Comparison of ENCODE assay signal across 8 cellular contexts in the genomic region with DNA sequence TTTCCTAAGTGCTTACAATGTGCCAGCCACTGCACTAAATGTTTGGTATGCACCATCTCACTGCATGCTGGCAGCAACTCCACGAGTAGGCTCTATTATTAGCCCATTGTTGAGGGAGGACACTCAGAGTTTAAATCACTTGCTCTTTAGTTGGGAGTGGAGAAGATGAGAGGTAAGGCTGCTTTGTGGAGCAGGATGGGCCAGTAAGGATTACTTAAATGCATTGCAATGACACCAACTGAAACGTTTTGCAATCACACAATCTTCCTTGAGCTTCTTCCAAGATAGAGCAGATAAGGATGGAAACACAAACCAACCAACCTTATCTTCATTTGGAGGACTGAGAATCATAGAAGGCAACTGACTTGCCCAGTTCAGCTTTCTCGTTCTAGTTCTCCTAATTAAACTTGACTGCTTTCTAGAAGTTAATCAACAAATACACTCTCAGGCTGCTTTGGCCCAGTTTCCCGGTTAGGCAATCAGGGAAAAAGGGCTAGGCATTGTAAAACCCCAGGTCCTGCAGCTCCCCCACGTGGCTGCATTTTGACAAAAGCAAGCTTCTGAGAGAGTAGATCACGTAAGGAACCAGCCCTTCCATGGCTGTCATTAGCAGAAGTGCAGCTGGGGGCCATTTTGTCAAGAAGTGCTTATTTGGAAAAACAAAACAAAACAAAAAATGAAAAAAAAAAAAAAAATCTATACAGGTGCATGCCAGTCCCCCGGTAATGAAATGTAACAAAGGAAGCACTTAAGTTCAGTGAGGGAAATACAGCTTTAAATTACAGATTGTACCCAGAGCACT.
DNase-seq lines count a peak whose midpoint lies in the region; ATAC-seq, FAIRE-seq and TF ChIP-seq lines count a peak whose summit lies in the region.

No MANE protein-coding gene starts in this region.

- in situ Hi-C loops in K562 (cut with MboI): loop anchor here (5.0 kb wide), 2 partner anchors 123 to 362 kb away; no protein-coding TSS in a partner anchor

- peak overlapping the region; percentile 87 for H2AFZ ChIP-seq in K562 (ENCODE audit: low read depth, low read length)

- H3K4me1 ChIP-seq in K562 (replicated peaks in 1 of 2; ENCODE audit: control insufficient read depth in 2 of 2, insufficient read depth in 2 of 2, low read length in 2 of 2) (peaks cover 0 to 56% of the 10 kb centered on the region in 2 experiments; a peak in 4 of 5 replicates), iPS-18a (ENCODE audit: control insufficient read depth, low read depth, low read length) (peaks cover 49% of the 10 kb centered on the region)

- H3K36me3 ChIP-seq in K562 (ENCODE audit: control insufficient read depth, insufficient read depth, low read length): no peaks in the 10 kb centered on the region; the same call in 2 of the 3 replicates
- no peaks in the 10 kb centered on the region for H3K36me3 ChIP-seq in iPS-18a (ENCODE audit: control insufficient read depth, low read depth, low read length)

- no peak for TF ChIP-seq EP300 in K562 (IDR thresholded peaks at IDR 0.05; ENCODE audit: low read length)

- WGBS in K562 (ENCODE audit: insufficient coverage, low coverage, missing lambda C conversion rate): 4% methylated on average over 7 of the region's 7 CpGs

- TF ChIP-seq RAD21 in K562 (CRISPR knock-in tag; conservative IDR thresholded peaks at IDR 0.05 in 1 of 2, IDR thresholded peaks at IDR 0.05 in 1 of 2): peak; percentile 94 to 96

- H3K9me1 ChIP-seq in K562 (ENCODE audit: control insufficient read depth, insufficient read depth, low read length): no peaks in the 10 kb centered on the region

- TF ChIP-seq POLR2A in NB4 (IDR thresholded peaks at IDR 0.05; ENCODE audit: extremely low read depth, insufficient read length): no peak
- no peak for TF ChIP-seq POLR2A in K562 (conservative IDR thresholded peaks at IDR 0.05)

- H3K4me3 ChIP-seq in HFF-Myc (replicated peaks; ENCODE audit: low read depth, low read length) (no peak overlapping the region), NB4 (ENCODE audit: low read depth, low read length) (no peak overlapping the region), K562 (no peak overlapping the region), iPS-18a (ENCODE audit: low read length) (peak overlapping the region; percentile 50), skin epidermis (no peak overlapping the region)

- ATAC-seq in K562: peak; percentile 87
- ATAC-seq in HG02840 (IDR thresholded peaks at IDR 0.05; ENCODE audit: low FRiP score, unreplicated experiment): no peak

- intact Hi-C loops in K562 (cut with micrococcal nuclease): loop anchor here (1.0 to 10.0 kb wide), 8 partner anchors 72 to 735 kb away; a partner anchor contains a TSS

- DNase-seq in GM10248 (ENCODE audit: extremely low spot score) (peak; percentile 70), HFF-Myc (ENCODE audit: extremely low read depth, low read depth) (peak; percentile 75), NB4 (ENCODE audit: low read depth) (peak; percentile 99), T1000 (lab: John Stamatoyannopoulos, UW) (peak; percentile 85), K562 (ENCODE audit: extremely low read depth in 1 of 4, low spot score in 3 of 4) (peak; percentile 80 to 95 (median 81))

- no TSS peak for BruUV-seq in K562 (replicated peaks; lab: Mats Ljungman, UMichigan)

- H3K4me2 ChIP-seq in K562 (ENCODE audit: insufficient read depth, low read length): no peak overlapping the region

- no peaks in the 10 kb centered on the region for H4K20me1 ChIP-seq in K562 (replicated peaks; ENCODE audit: control insufficient read depth, insufficient read depth, low read length)

- CTCF ChIA-PET in GM10248 (lab: Yijun Ruan, JAX): interaction anchor here (0.7 to 18.9 kb wide), 38 partner anchors 8 to 527 kb away, joined by 3 to 281 read pairs (median 4); no protein-coding TSS in a partner anchor
- CTCF ChIA-PET in K562 (lab: Yijun Ruan, JAX; ENCODE audit: low intra/inter-chr PET ratio): interaction anchor here (0.6 to 3.7 kb wide), 8 partner anchors 24 to 1812 kb away, joined by 3 to 32 read pairs (median 3); a partner anchor contains a TSS

- H3K27me3 ChIP-seq in K562 (ENCODE audit: control insufficient read depth in 2 of 2, insufficient read depth in 2 of 2, low read length in 2 of 2) (no peaks in the 10 kb centered on the region), iPS-18a (ENCODE audit: control insufficient read depth, insufficient read depth, low read length) (no peaks in the 10 kb centered on the region)

- peak; percentile 63 for TF ChIP-seq CTCF in GM10248 (IDR thresholded peaks at IDR 0.05; ENCODE audit: control extremely low read depth, extremely low read depth, low read depth, missing control alignments)
- peak; percentile 68 for TF ChIP-seq CTCF in HFF-Myc (IDR thresholded peaks at IDR 0.05; ENCODE audit: low read depth, low read length, missing control alignments)
- peak; percentile 80 for TF ChIP-seq CTCF in NB4 (IDR thresholded peaks at IDR 0.05; ENCODE audit: low read depth, low read length)
- TF ChIP-seq CTCF in K562 (IDR thresholded peaks at IDR 0.05 in 2 of 3, conservative IDR thresholded peaks at IDR 0.05 in 1 of 3; ENCODE audit: insufficient read depth in 2 of 3, low read depth in 1 of 3, low read length in 3 of 3): peak; percentile 87 to 91 (median 88)

- peak overlapping the region; percentile 33; the same call in 2 of the 3 replicates for H3K27ac ChIP-seq in K562 (ENCODE audit: extremely low read depth, low read depth, low read length)
- H3K27ac ChIP-seq in iPS-18a (ENCODE audit: low read length): peak overlapping the region; percentile 33
- peak overlapping the region in 20 of 21 experiments; percentile 37 to 78 (median 60) for H3K27ac ChIP-seq in skin epidermis

- peak; percentile 89 for FAIRE-seq in K562 (lab: Jason Lieb, UNC)

- H3K9ac ChIP-seq in K562 (ENCODE audit: insufficient read depth in 1 of 2, low read depth in 2 of 2, low read length in 2 of 2) (peak overlapping the region in 1 of 2 experiments; percentile 36; a peak in 1 of 4 replicates), iPS-18a (ENCODE audit: low read length) (peak overlapping the region; percentile 49)

- H3K79me2 ChIP-seq in K562 (ENCODE audit: control insufficient read depth, insufficient read depth, low read length): no peaks in the 10 kb centered on the region

- POLR2A ChIA-PET in GM10248 (lab: Yijun Ruan, JAX): interaction anchor here (0.6 to 1.0 kb wide), 3 partner anchors 10 to 392 kb away, joined by 4 to 6 read pairs (median 5); no protein-coding TSS in a partner anchor
- POLR2A ChIA-PET in K562 (lab: Yijun Ruan, JAX): interaction anchor here (0.6 to 1.3 kb wide), 12 partner anchors 19 to 950 kb away, joined by 3 to 4 read pairs (median 3); a partner anchor contains a TSS

- H3K9me3 ChIP-seq in K562 (replicated peaks; ENCODE audit: control insufficient read depth, insufficient read depth, low read depth, low read length): no peaks in the 10 kb centered on the region
- no peaks in the 10 kb centered on the region for H3K9me3 ChIP-seq in iPS-18a (ENCODE audit: control insufficient read depth, low read depth, low read length)

TF ChIP-seq in K562, 482 proteins besides CTCF, POLR2A, EP300 and RAD21 (continues in another document):
- TF ChIP-seq ZNF584 (CRISPR knock-in tag; IDR thresholded peaks at IDR 0.05; ENCODE audit: low read depth) (peak; percentile 76), NR2C1 (IDR thresholded peaks at IDR 0.05) (no peak), NR2C1 (tag; IDR thresholded peaks at IDR 0.05) (0 out of 2 replicates have a peak, but pooled peaks have one; percentile 24), CXXC5 (CRISPR knock-in tag; IDR thresholded peaks at IDR 0.05) (peak; percentile 28; the same call in 1 of the 2 replicates), EGR1 (conservative IDR thresholded peaks at IDR 0.05) (no peak), FIP1L1 (IDR thresholded peaks at IDR 0.05; ENCODE audit: low read depth, low read length, poor library complexity, severe bottlenecking) (no peak), KLF16 (IDR thresholded peaks at IDR 0.05) (0 out of 2 replicates have a peak, but pooled peaks have one; percentile 34), C11orf30 (IDR thresholded peaks at IDR 0.05; ENCODE audit: low read depth) (no peak)
- TF ChIP-seq, protein P1, sequence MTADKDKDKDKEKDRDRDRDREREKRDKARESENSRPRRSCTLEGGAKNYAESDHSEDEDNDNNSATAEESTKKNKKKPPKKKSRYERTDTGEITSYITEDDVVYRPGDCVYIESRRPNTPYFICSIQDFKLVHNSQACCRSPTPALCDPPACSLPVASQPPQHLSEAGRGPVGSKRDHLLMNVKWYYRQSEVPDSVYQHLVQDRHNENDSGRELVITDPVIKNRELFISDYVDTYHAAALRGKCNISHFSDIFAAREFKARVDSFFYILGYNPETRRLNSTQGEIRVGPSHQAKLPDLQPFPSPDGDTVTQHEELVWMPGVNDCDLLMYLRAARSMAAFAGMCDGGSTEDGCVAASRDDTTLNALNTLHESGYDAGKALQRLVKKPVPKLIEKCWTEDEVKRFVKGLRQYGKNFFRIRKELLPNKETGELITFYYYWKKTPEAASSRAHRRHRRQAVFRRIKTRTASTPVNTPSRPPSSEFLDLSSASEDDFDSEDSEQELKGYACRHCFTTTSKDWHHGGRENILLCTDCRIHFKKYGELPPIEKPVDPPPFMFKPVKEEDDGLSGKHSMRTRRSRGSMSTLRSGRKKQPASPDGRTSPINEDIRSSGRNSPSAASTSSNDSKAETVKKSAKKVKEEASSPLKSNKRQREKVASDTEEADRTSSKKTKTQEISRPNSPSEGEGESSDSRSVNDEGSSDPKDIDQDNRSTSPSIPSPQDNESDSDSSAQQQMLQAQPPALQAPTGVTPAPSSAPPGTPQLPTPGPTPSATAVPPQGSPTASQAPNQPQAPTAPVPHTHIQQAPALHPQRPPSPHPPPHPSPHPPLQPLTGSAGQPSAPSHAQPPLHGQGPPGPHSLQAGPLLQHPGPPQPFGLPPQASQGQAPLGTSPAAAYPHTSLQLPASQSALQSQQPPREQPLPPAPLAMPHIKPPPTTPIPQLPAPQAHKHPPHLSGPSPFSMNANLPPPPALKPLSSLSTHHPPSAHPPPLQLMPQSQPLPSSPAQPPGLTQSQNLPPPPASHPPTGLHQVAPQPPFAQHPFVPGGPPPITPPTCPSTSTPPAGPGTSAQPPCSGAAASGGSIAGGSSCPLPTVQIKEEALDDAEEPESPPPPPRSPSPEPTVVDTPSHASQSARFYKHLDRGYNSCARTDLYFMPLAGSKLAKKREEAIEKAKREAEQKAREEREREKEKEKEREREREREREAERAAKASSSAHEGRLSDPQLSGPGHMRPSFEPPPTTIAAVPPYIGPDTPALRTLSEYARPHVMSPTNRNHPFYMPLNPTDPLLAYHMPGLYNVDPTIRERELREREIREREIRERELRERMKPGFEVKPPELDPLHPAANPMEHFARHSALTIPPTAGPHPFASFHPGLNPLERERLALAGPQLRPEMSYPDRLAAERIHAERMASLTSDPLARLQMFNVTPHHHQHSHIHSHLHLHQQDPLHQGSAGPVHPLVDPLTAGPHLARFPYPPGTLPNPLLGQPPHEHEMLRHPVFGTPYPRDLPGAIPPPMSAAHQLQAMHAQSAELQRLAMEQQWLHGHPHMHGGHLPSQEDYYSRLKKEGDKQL (CRISPR knock-in tag; IDR thresholded peaks at IDR 0.05; ENCODE audit: borderline replicate concordance): no peak
